In genomic region chr14:37585971-37586759, GRCh38 we compare ENCODE assay signal across 1 cellular context.
TF ChIP-seq lines count a peak whose summit lies in the region.

No MANE protein-coding gene starts in this region.

TF ChIP-seq in HepG2, 621 proteins besides CTCF, POLR2A, EP300 and RAD21 (continued from another document):
- TF ChIP-seq, protein P1, sequence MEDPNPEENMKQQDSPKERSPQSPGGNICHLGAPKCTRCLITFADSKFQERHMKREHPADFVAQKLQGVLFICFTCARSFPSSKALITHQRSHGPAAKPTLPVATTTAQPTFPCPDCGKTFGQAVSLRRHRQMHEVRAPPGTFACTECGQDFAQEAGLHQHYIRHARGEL (CRISPR knock-in tag; IDR thresholded peaks at IDR 0.05) = no peak
- TF ChIP-seq, protein P2, sequence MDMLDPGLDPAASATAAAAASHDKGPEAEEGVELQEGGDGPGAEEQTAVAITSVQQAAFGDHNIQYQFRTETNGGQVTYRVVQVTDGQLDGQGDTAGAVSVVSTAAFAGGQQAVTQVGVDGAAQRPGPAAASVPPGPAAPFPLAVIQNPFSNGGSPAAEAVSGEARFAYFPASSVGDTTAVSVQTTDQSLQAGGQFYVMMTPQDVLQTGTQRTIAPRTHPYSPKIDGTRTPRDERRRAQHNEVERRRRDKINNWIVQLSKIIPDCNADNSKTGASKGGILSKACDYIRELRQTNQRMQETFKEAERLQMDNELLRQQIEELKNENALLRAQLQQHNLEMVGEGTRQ (IDR thresholded peaks at IDR 0.05; ENCODE audit: low read depth, low read length) = no peak
- TF ChIP-seq, protein P2 (CRISPR knock-in tag; IDR thresholded peaks at IDR 0.05; ENCODE audit: borderline replicate concordance) = 0 out of 2 replicates have a peak, but pooled peaks have one; percentile 27
- TF ChIP-seq MBNL3 (CRISPR knock-in tag; conservative IDR thresholded peaks at IDR 0.05) (peak; percentile 37; the same call in 1 of the 2 replicates), ZFP90 (CRISPR knock-in tag; IDR thresholded peaks at IDR 0.05; ENCODE audit: borderline replicate concordance) (0 out of 2 replicates have a peak, but pooled peaks have one; percentile 59), TBX2 (CRISPR knock-in tag; IDR thresholded peaks at IDR 0.05; ENCODE audit: borderline replicate concordance) (0 out of 2 replicates have a peak, but pooled peaks have one; percentile 31), ZNF343 (CRISPR knock-in tag; IDR thresholded peaks at IDR 0.05) (no peak), ZNF124 (CRISPR knock-in tag; IDR thresholded peaks at IDR 0.05) (peak; percentile 49; the same call in 1 of the 2 replicates), TARDBP (CRISPR knock-in tag; IDR thresholded peaks at IDR 0.05) (peak; percentile 34; the same call in 1 of the 2 replicates), ETS1 (CRISPR knock-in tag; IDR thresholded peaks at IDR 0.05) (peak; percentile 59; the same call in 1 of the 2 replicates), PRPF4 (IDR thresholded peaks at IDR 0.05; ENCODE audit: low read depth, low read length, poor library complexity, severe bottlenecking) (peak; percentile 55), ZSCAN21 (CRISPR knock-in tag; IDR thresholded peaks at IDR 0.05; ENCODE audit: borderline replicate concordance) (0 out of 2 replicates have a peak, but pooled peaks have one; percentile 34), KLF6 (CRISPR knock-in tag; IDR thresholded peaks at IDR 0.05) (no peak), ZBTB3 (CRISPR knock-in tag; IDR thresholded peaks at IDR 0.05; ENCODE audit: borderline replicate concordance, low read depth) (no peak), ZNF639 (CRISPR knock-in tag; conservative IDR thresholded peaks at IDR 0.05) (peak; percentile 60; the same call in 1 of the 2 replicates), ZNF136 (CRISPR knock-in tag; IDR thresholded peaks at IDR 0.05; ENCODE audit: low read depth) (0 out of 2 replicates have a peak, but pooled peaks have one; percentile 67), HOMEZ (CRISPR knock-in tag; IDR thresholded peaks at IDR 0.05; ENCODE audit: low read depth) (peak; percentile 57), DR1 (CRISPR knock-in tag; IDR thresholded peaks at IDR 0.05) (no peak), FOXJ3 (CRISPR knock-in tag; IDR thresholded peaks at IDR 0.05; ENCODE audit: borderline replicate concordance) (peak; percentile 51; the same call in 1 of the 2 replicates), ZSCAN12 (CRISPR knock-in tag; IDR thresholded peaks at IDR 0.05) (0 out of 2 replicates have a peak, but pooled peaks have one; percentile 31), TCF7 (IDR thresholded peaks at IDR 0.05; ENCODE audit: low read depth) (0 out of 2 replicates have a peak, but pooled peaks have one; percentile 14), ZHX1 (CRISPR knock-in tag; IDR thresholded peaks at IDR 0.05; ENCODE audit: low read depth) (0 out of 2 replicates have a peak, but pooled peaks have one; percentile 39), ZNF644 (CRISPR knock-in tag; IDR thresholded peaks at IDR 0.05; ENCODE audit: low read depth) (peak; percentile 95), ZNF83 (CRISPR knock-in tag; IDR thresholded peaks at IDR 0.05; ENCODE audit: borderline replicate concordance) (0 out of 2 replicates have a peak, but pooled peaks have one; percentile 52), ZNF788 (CRISPR knock-in tag; IDR thresholded peaks at IDR 0.05; ENCODE audit: borderline replicate concordance) (peak; percentile 32; the same call in 1 of the 2 replicates), ZFP41 (CRISPR knock-in tag; IDR thresholded peaks at IDR 0.05; ENCODE audit: borderline replicate concordance) (0 out of 2 replicates have a peak, but pooled peaks have one; percentile 44), ZNF589 (CRISPR knock-in tag; conservative IDR thresholded peaks at IDR 0.05) (no peak), E2F1 (CRISPR knock-in tag; IDR thresholded peaks at IDR 0.05) (0 out of 2 replicates have a peak, but pooled peaks have one; percentile 51)
- TF ChIP-seq, protein P3, sequence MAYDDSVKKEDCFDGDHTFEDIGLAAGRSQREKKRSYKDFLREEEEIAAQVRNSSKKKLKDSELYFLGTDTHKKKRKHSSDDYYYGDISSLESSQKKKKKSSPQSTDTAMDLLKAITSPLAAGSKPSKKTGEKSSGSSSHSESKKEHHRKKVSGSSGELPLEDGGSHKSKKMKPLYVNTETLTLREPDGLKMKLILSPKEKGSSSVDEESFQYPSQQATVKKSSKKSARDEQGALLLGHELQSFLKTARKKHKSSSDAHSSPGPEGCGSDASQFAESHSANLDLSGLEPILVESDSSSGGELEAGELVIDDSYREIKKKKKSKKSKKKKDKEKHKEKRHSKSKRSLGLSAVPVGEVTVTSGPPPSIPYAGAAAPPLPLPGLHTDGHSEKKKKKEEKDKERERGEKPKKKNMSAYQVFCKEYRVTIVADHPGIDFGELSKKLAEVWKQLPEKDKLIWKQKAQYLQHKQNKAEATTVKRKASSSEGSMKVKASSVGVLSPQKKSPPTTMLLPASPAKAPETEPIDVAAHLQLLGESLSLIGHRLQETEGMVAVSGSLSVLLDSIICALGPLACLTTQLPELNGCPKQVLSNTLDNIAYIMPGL (CRISPR knock-in tag; IDR thresholded peaks at IDR 0.05; ENCODE audit: borderline replicate concordance in 1 of 2, low read depth in 1 of 2) = 0 out of 4 replicates have a peak, but pooled peaks of 1 of the 2 experiments have one; percentile 26
- TF ChIP-seq, protein P4, sequence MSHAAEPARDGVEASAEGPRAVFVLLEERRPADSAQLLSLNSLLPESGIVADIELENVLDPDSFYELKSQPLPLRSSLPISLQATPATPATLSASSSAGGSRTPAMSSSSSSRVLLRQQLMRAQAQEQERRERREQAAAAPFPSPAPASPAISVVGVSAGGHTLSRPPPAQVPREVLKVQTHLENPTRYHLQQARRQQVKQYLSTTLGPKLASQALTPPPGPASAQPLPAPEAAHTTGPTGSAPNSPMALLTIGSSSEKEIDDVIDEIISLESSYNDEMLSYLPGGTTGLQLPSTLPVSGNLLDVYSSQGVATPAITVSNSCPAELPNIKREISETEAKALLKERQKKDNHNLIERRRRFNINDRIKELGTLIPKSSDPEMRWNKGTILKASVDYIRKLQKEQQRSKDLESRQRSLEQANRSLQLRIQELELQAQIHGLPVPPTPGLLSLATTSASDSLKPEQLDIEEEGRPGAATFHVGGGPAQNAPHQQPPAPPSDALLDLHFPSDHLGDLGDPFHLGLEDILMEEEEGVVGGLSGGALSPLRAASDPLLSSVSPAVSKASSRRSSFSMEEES (CRISPR knock-in tag; IDR thresholded peaks at IDR 0.05) = no peak
